22 cellular contexts compared by ENCODE assay signal in the genomic region with DNA sequence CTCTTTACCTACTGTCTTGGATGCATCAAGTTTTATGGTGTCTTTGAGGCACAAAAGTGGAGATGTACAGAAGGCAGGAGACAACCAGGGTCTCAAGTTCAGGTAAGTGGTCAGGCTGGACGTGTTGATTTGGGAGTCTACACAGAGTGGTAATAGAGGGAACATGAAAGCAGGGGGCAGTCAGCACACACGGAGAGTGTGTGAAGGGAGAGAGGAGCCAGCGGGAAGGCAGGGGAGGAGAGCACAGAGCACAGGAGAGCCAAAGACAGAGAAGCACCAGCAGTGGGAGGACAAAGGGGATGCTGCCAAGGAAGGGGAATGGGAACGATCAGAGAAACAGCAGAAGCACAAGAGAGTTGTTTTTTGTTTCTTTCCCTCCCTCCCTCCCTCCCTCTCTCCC. TPM values are rescaled to one million over a fixed set of nuclear protein-coding genes. Genes with fewer than 3 reads are reported as not detected.
"Had no signal": no experiment of that assay in that cellular context is flagged by ENCODE, and none has a peak within 500 bp of the region (broad histone marks: within the 10 kb centered on the region; RNA-seq: fewer than 3 reads in every experiment).

No MANE protein-coding gene starts in this region.

- H3K4me1 ChIP-seq: gastrocnemius medialis, psoas muscle had no signal

- H3K4me1 Mint-ChIP-seq: activated B cell treated with CpG ODN at 0.5 μM for 24 hours; activated CD4-positive, alpha-beta memory T cell treated with anti-CD3 and anti-CD28 coated beads, Interleukin-2, amount 10 ng/mL, durations not matched to agents 7 days and 5 days; activated CD8-positive, alpha-beta memory T cell treated with anti-CD3 and anti-CD28 coated beads, Interleukin-2, amount 10 ng/mL, durations not matched to agents 7 days and 5 days; activated naive CD8-positive, alpha-beta T cell treated with anti-CD3 and anti-CD28 coated beads, Interleukin-2, amount 50 U/mL, for 24 hours; activated T-helper 17 cell treated with anti-CD3 and anti-CD28 coated beads, Interleukin-2, amount 50 U/mL, for 72 hours; memory B cell; naive thymus-derived CD4-positive, alpha-beta T cell; stimulated activated naive CD8-positive, alpha-beta T cell treated with anti-CD3 and anti-CD28 coated beads, Interleukin-15, amount 100 ng/mL, for 72 hours had no signal

- H3K27me3 ChIP-seq: gastrocnemius medialis, suprapubic skin had no signal

- H3K27ac ChIP-seq: coronary artery, gastrocnemius medialis, psoas muscle, skin epidermis, suprapubic skin had no signal

- H3K4me3 Mint-ChIP-seq: activated B cell treated with CpG ODN at 0.5 μM for 24 hours; activated CD4-positive, alpha-beta memory T cell treated with anti-CD3 and anti-CD28 coated beads, Interleukin-2, amount 10 ng/mL, durations not matched to agents 7 days and 5 days; activated CD8-positive, alpha-beta memory T cell treated with anti-CD3 and anti-CD28 coated beads, Interleukin-2, amount 10 ng/mL, durations not matched to agents 7 days and 5 days; activated naive CD4-positive, alpha-beta T cell treated with anti-CD3 and anti-CD28 coated beads for 36 hours; activated naive CD8-positive, alpha-beta T cell treated with anti-CD3 and anti-CD28 coated beads, Interleukin-2, amount 50 U/mL, for 24 hours; activated T-helper 17 cell treated with anti-CD3 and anti-CD28 coated beads, Interleukin-2, amount 50 U/mL, for 72 hours; brain; memory B cell; naive thymus-derived CD4-positive, alpha-beta T cell; stimulated activated naive CD8-positive, alpha-beta T cell treated with anti-CD3 and anti-CD28 coated beads, Interleukin-15, amount 100 ng/mL, for 72 hours; T-helper 2 cell treated with Interferon-gamma antibody and Interleukin-4, amounts not matched to agents 5 μg/mL and 100 μg/mL, for 36 hours; type B pancreatic cell had no signal

- DNase-seq: activated B cell treated with CpG ODN at 0.5 μM for 24 hours; activated CD4-positive, alpha-beta memory T cell treated with anti-CD3 and anti-CD28 coated beads, Interleukin-2, amount 10 ng/mL, durations not matched to agents 7 days and 5 days; activated CD4-positive, alpha-beta T cell treated with anti-CD3 and anti-CD28 coated beads for 4 hours; activated CD8-positive, alpha-beta memory T cell treated with anti-CD3 and anti-CD28 coated beads, Interleukin-2, amount 10 ng/mL, durations not matched to agents 7 days and 5 days; activated naive CD4-positive, alpha-beta T cell treated with anti-CD3 and anti-CD28 coated beads for 36 hours; activated naive CD8-positive, alpha-beta T cell treated with anti-CD3 and anti-CD28 coated beads, Interleukin-2, amount 50 U/mL, for 24 hours; central memory CD4-positive, alpha-beta T cell; gastrocnemius medialis; left ventricle myocardium superior; mucosa of descending colon; naive thymus-derived CD4-positive, alpha-beta T cell; psoas muscle; right cardiac atrium; stimulated activated naive CD8-positive, alpha-beta T cell treated with anti-CD3 and anti-CD28 coated beads, Interleukin-15, amount 100 ng/mL, for 72 hours had no signal

- H3K27me3 Mint-ChIP-seq: brain; stimulated activated naive CD8-positive, alpha-beta T cell treated with anti-CD3 and anti-CD28 coated beads, Interleukin-15, amount 100 ng/mL, for 72 hours; type B pancreatic cell had no signal

- ATAC-seq: activated CD8-positive, alpha-beta memory T cell treated with anti-CD3 and anti-CD28 coated beads, Interleukin-2, amount 10 ng/mL, durations not matched to agents 7 days and 5 days; activated naive CD8-positive, alpha-beta T cell treated with anti-CD3 and anti-CD28 coated beads, Interleukin-2, amount 50 U/mL, for 24 hours; activated T-helper 17 cell treated with anti-CD3 and anti-CD28 coated beads, Interleukin-2, amount 50 U/mL, for 72 hours; gastrocnemius medialis; left ventricle myocardium superior; mucosa of descending colon; naive thymus-derived CD4-positive, alpha-beta T cell; psoas muscle; stimulated activated naive CD8-positive, alpha-beta T cell treated with anti-CD3 and anti-CD28 coated beads, Interleukin-15, amount 100 ng/mL, for 72 hours had no signal

- H3K36me3 ChIP-seq: gastrocnemius medialis, suprapubic skin had no signal

- H3K9me3 Mint-ChIP-seq: activated B cell treated with CpG ODN at 0.5 μM for 24 hours; activated CD4-positive, alpha-beta memory T cell treated with anti-CD3 and anti-CD28 coated beads, Interleukin-2, amount 10 ng/mL, durations not matched to agents 7 days and 5 days; activated naive CD4-positive, alpha-beta T cell treated with anti-CD3 and anti-CD28 coated beads for 36 hours; activated naive CD8-positive, alpha-beta T cell treated with anti-CD3 and anti-CD28 coated beads, Interleukin-2, amount 50 U/mL, for 24 hours; activated T-helper 17 cell treated with anti-CD3 and anti-CD28 coated beads, Interleukin-2, amount 50 U/mL, for 72 hours; brain; memory B cell; naive thymus-derived CD4-positive, alpha-beta T cell; stimulated activated naive CD8-positive, alpha-beta T cell treated with anti-CD3 and anti-CD28 coated beads, Interleukin-15, amount 100 ng/mL, for 72 hours; T-helper 2 cell treated with Interferon-gamma antibody and Interleukin-4, amounts not matched to agents 5 μg/mL and 100 μg/mL, for 36 hours; type B pancreatic cell had no signal

- H3K4me3 ChIP-seq: coronary artery, gastrocnemius medialis, mucosa of descending colon, psoas muscle, skin epidermis, suprapubic skin had no signal

- H3K36me3 Mint-ChIP-seq: activated CD8-positive, alpha-beta memory T cell treated with anti-CD3 and anti-CD28 coated beads, Interleukin-2, amount 10 ng/mL, durations not matched to agents 7 days and 5 days; brain; memory B cell; naive thymus-derived CD4-positive, alpha-beta T cell; type B pancreatic cell had no signal

- H3K9me3 ChIP-seq: gastrocnemius medialis, mucosa of descending colon, psoas muscle, suprapubic skin had no signal

- H3K27ac Mint-ChIP-seq: activated B cell treated with CpG ODN at 0.5 μM for 24 hours; activated CD4-positive, alpha-beta memory T cell treated with anti-CD3 and anti-CD28 coated beads, Interleukin-2, amount 10 ng/mL, durations not matched to agents 7 days and 5 days; activated CD8-positive, alpha-beta memory T cell treated with anti-CD3 and anti-CD28 coated beads, Interleukin-2, amount 10 ng/mL, durations not matched to agents 7 days and 5 days; activated naive CD4-positive, alpha-beta T cell treated with anti-CD3 and anti-CD28 coated beads for 36 hours; activated naive CD8-positive, alpha-beta T cell treated with anti-CD3 and anti-CD28 coated beads, Interleukin-2, amount 50 U/mL, for 24 hours; activated T-helper 17 cell treated with anti-CD3 and anti-CD28 coated beads, Interleukin-2, amount 50 U/mL, for 72 hours; brain; memory B cell; naive thymus-derived CD4-positive, alpha-beta T cell; stimulated activated naive CD8-positive, alpha-beta T cell treated with anti-CD3 and anti-CD28 coated beads, Interleukin-15, amount 100 ng/mL, for 72 hours; T-helper 2 cell treated with Interferon-gamma antibody and Interleukin-4, amounts not matched to agents 5 μg/mL and 100 μg/mL, for 36 hours; type B pancreatic cell had no signal

RNA-seq across cellular contexts. Expression of a gene that starts 32.9 kb away (rescaled TPM):
- total RNA-seq: activated B cell treated with CpG ODN at 0.5 μM for 24 hours; activated CD4-positive, alpha-beta memory T cell treated with anti-CD3 and anti-CD28 coated beads, Interleukin-2, amount 10 ng/mL, durations not matched to agents 7 days and 5 days; activated CD8-positive, alpha-beta memory T cell treated with anti-CD3 and anti-CD28 coated beads, Interleukin-2, amount 10 ng/mL, durations not matched to agents 7 days and 5 days; activated naive CD4-positive, alpha-beta T cell treated with anti-CD3 and anti-CD28 coated beads for 36 hours; activated T-helper 17 cell treated with anti-CD3 and anti-CD28 coated beads, Interleukin-2, amount 50 U/mL, for 72 hours; naive thymus-derived CD4-positive, alpha-beta T cell had no signal
